ENCODE assay signal across 8 cellular contexts in genomic region chr20:29878281-29878741, GRCh38.
DNase-seq lines count a peak whose midpoint lies in the region; ATAC-seq and TF ChIP-seq lines count a peak whose summit lies in the region.

No MANE protein-coding gene starts in this region.

- no peaks in the 10 kb centered on the region for H3K27me3 ChIP-seq in osteoblast (ENCODE audit: insufficient read depth, low read length)
- H3K27me3 ChIP-seq in mesendoderm (ENCODE audit: insufficient read depth, low read length, poor library complexity): no peaks in the 10 kb centered on the region
- no peaks in the 10 kb centered on the region for H3K27me3 ChIP-seq in colonic mucosa

- no peak overlapping the region for H3K27ac ChIP-seq in osteoblast (ENCODE audit: low read depth, low read length)
- no peak overlapping the region for H3K27ac ChIP-seq in mesendoderm (ENCODE audit: low read depth, low read length)
- no peak overlapping the region for H3K27ac ChIP-seq in colonic mucosa

- no peak overlapping the region for H2AK5ac ChIP-seq in mesendoderm (ENCODE audit: low read length)

- no peak overlapping the region for H3K18ac ChIP-seq in mesendoderm (ENCODE audit: low read length)

- TF ChIP-seq CTCF in osteoblast (IDR thresholded peaks at IDR 0.05; ENCODE audit: extremely low read depth, low read depth, low read length) (no peak), colonic mucosa (IDR thresholded peaks at IDR 0.05) (no peak)

- peak; percentile 40 for DNase-seq in NCI-H1417 treated with DMSO at 0.1 percent for 48 hours (lab: John Stamatoyannopoulos, UW)
- DNase-seq in osteoblast (ENCODE audit: insufficient read length, low spot score, missing footprints): peak; percentile 63
- DNase-seq in erythroblast (lab: John Stamatoyannopoulos, UW): no peak
- DNase-seq in mesendoderm: no peak
- DNase-seq in colonic mucosa: no peak

- peaks cover 5% of the 10 kb centered on the region for H3K27me3 Mint-ChIP-seq in activated T-helper 17 cell treated with anti-CD3 and anti-CD28 coated beads, Interleukin-2, amount 50 U/mL, for 72 hours

- H3K9ac ChIP-seq in mesendoderm (ENCODE audit: low read length): no peak overlapping the region
- H3K9ac ChIP-seq in colonic mucosa (ENCODE audit: low read depth in 2 of 2, low read length in 2 of 2): no peak overlapping the region

- peaks cover 2% of the 10 kb centered on the region for H3K9me3 ChIP-seq in osteoblast (ENCODE audit: low read depth, low read length)
- no peaks in the 10 kb centered on the region for H3K9me3 ChIP-seq in colonic mucosa

- no peak overlapping the region for H3K56ac ChIP-seq in mesendoderm (ENCODE audit: low read length)

- H2BK5ac ChIP-seq in mesendoderm (ENCODE audit: low read length): no peak overlapping the region

- no peak overlapping the region for H4K8ac ChIP-seq in mesendoderm (ENCODE audit: low read depth, low read length)

- no peaks in the 10 kb centered on the region for H3K79me2 ChIP-seq in osteoblast (ENCODE audit: insufficient read depth, low read length)
- H3K79me2 ChIP-seq in mesendoderm (ENCODE audit: control insufficient read depth, insufficient read depth, low read length): no peaks in the 10 kb centered on the region

- H3K79me1 ChIP-seq in mesendoderm (ENCODE audit: low read length): no peaks in the 10 kb centered on the region

- no peak overlapping the region for H3K4me3 ChIP-seq in osteoblast (ENCODE audit: insufficient read depth, low read length)
- H3K4me3 ChIP-seq in mesendoderm (ENCODE audit: low read length): no peak overlapping the region
- no peak overlapping the region for H3K4me3 ChIP-seq in colonic mucosa

- no peak overlapping the region for H2BK15ac ChIP-seq in mesendoderm (replicated peaks; ENCODE audit: low read depth)

- H3K4me2 ChIP-seq in osteoblast (ENCODE audit: insufficient read depth, low read length): no peak overlapping the region
- H3K4me2 ChIP-seq in mesendoderm (ENCODE audit: low read length): no peak overlapping the region

- H3K4me1 Mint-ChIP-seq in activated T-helper 17 cell treated with anti-CD3 and anti-CD28 coated beads, Interleukin-2, amount 50 U/mL, for 72 hours: peaks cover 10% of the 10 kb centered on the region

- H3K36me3 ChIP-seq in osteoblast (ENCODE audit: insufficient read depth, low read length) (no peaks in the 10 kb centered on the region), mesendoderm (ENCODE audit: control insufficient read depth, insufficient read depth, low read length) (no peaks in the 10 kb centered on the region), colonic mucosa (no peaks in the 10 kb centered on the region)

- H3K4me3 Mint-ChIP-seq in activated T-helper 17 cell treated with anti-CD3 and anti-CD28 coated beads, Interleukin-2, amount 50 U/mL, for 72 hours: peak overlapping the region; percentile 59

- no peak overlapping the region for H3K4ac ChIP-seq in mesendoderm (ENCODE audit: low read depth, low read length)

- peak; percentile 44 for ATAC-seq in GM18498 (IDR thresholded peaks at IDR 0.05; ENCODE audit: unreplicated experiment)
- peak; percentile 57 for ATAC-seq in activated T-helper 17 cell treated with anti-CD3 and anti-CD28 coated beads, Interleukin-2, amount 50 U/mL, for 72 hours (replicated peaks)
- no peak for ATAC-seq in HG03045 (IDR thresholded peaks at IDR 0.05; ENCODE audit: unreplicated experiment)

- peak overlapping the region; percentile 17 for H3K27ac Mint-ChIP-seq in activated T-helper 17 cell treated with anti-CD3 and anti-CD28 coated beads, Interleukin-2, amount 50 U/mL, for 72 hours

- no peak overlapping the region for H3K23ac ChIP-seq in mesendoderm (ENCODE audit: low read length)

- no peaks in the 10 kb centered on the region for H4K20me1 ChIP-seq in osteoblast (ENCODE audit: insufficient read depth, low read length)

- no peak overlapping the region for H4K5ac ChIP-seq in mesendoderm (ENCODE audit: low read length)

- H3K36me3 Mint-ChIP-seq in activated T-helper 17 cell treated with anti-CD3 and anti-CD28 coated beads, Interleukin-2, amount 50 U/mL, for 72 hours (ENCODE audit: low read depth): no peaks in the 10 kb centered on the region

- peaks cover 23% of the 10 kb centered on the region for H3K9me3 Mint-ChIP-seq in activated T-helper 17 cell treated with anti-CD3 and anti-CD28 coated beads, Interleukin-2, amount 50 U/mL, for 72 hours

- no peak overlapping the region for H2AFZ ChIP-seq in osteoblast (ENCODE audit: low read length)

- H3K4me1 ChIP-seq in osteoblast (ENCODE audit: insufficient read depth, low read length) (no peaks in the 10 kb centered on the region), mesendoderm (ENCODE audit: control insufficient read depth, low read depth, low read length) (no peaks in the 10 kb centered on the region), colonic mucosa (no peaks in the 10 kb centered on the region)

- TF ChIP-seq POLR2A in erythroblast (IDR thresholded peaks at IDR 0.05; ENCODE audit: low read length): no peak

- intact Hi-C loops in colonic mucosa (cut with DNase I): no loop called here

- no CpG with 5 or more reads among the region's 24 CpGs for WGBS in mesendoderm (ENCODE audit: extremely low coverage, insufficient coverage, low lambda C conversion rate)

- H2BK120ac ChIP-seq in mesendoderm (ENCODE audit: low read depth, low read length): no peak overlapping the region

Comparison
In these comparisons a context has a peak if more than half of its experiments do, and no peak if none do; other contexts are left out.
1. DNase-seq: peak in NCI-H1417 treated with DMSO at 0.1 percent for 48 hours (single experiment) and osteoblast (single experiment); none in erythroblast (0 of 2), mesendoderm (single experiment) and colonic mucosa (single experiment).